28 cellular contexts compared by ENCODE assay signal in the genomic region with DNA sequence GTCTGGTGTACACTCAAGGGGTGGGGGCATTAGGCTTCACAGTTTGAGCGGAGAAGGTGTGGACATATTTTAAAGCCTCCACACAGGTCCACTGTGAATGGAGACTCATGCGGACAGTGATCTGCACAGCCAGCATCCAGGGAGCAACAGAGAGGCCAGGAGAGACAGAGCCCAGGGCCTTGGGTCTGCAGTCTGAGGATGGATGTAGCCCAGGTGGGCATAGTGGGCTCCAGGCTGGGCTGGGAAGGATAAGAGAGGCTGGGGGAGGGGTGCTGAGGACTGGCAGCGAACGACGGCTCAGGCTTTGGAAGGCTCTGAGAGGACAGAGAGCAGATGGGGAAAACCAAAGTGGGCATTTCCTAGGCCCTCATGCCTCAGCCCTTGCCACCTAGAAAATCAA.
"Had no signal": no experiment of that assay in that cellular context is flagged by ENCODE, and none has a peak within 500 bp of the region (broad histone marks: within the 10 kb centered on the region; RNA-seq: fewer than 3 reads in every experiment).

No MANE protein-coding gene starts in this region.

- H3K4me1 Mint-ChIP-seq: endodermal cell, neural crest cell, WTC11 had no signal

- H3K36me3 Mint-ChIP-seq: activated naive CD8-positive, alpha-beta T cell treated with anti-CD3 and anti-CD28 coated beads, Interleukin-2, amount 10 ng/mL, durations not matched to agents 7 days and 5 days; naive thymus-derived CD8-positive, alpha-beta T cell; WTC11 had no signal

- H3K27me3 ChIP-seq: ascending aorta, brain microvascular endothelial cell, right lobe of liver, testis, vagina had no signal

- DNase-seq: activated CD4-positive, alpha-beta T cell treated with anti-CD3 and anti-CD28 coated beads for 1 hour; activated naive CD4-positive, alpha-beta T cell treated with Interleukin-2 at 50 U/mL for 16 hours; activated naive CD8-positive, alpha-beta T cell treated with anti-CD3 and anti-CD28 coated beads, Interleukin-2, amount 10 ng/mL, durations not matched to agents 7 days and 5 days; activated T-cell treated with anti-CD3 and anti-CD28 coated beads, Interleukin-2, amount 50 U/mL, for 48 hours; brain microvascular endothelial cell; central memory CD4-positive, alpha-beta T cell; endodermal cell; foreskin keratinocyte; heart right ventricle; kidney glomerular epithelial cell; left lung; lower lobe of right lung; mesenchymal stem cell; naive thymus-derived CD8-positive, alpha-beta T cell; nucleus accumbens; stimulated activated CD4-positive, alpha-beta T cell treated with anti-CD3 and anti-CD28 coated beads, Interleukin-2, amount 100 ng/mL, for 48 hours; stimulated activated naive CD4-positive, alpha-beta T cell treated with Interleukin-2 at 50 U/mL for 16 hours; T-helper 17 cell; T1000; testis; trophoblast cell had no signal

- H3K4me3 Mint-ChIP-seq: activated naive CD8-positive, alpha-beta T cell treated with anti-CD3 and anti-CD28 coated beads, Interleukin-2, amount 10 ng/mL, durations not matched to agents 7 days and 5 days; endodermal cell; naive thymus-derived CD8-positive, alpha-beta T cell; neural crest cell; T-helper 17 cell; WTC11 had no signal

- H3K27ac Mint-ChIP-seq: activated naive CD8-positive, alpha-beta T cell treated with anti-CD3 and anti-CD28 coated beads, Interleukin-2, amount 10 ng/mL, durations not matched to agents 7 days and 5 days; activated T-helper 2 cell treated with anti-CD3 and anti-CD28 coated beads, Interferon-gamma antibody, Interleukin-2, Interleukin-4, amounts not matched to agents 10 μg/mL and 5 μg/mL and 100 μg/mL, durations not matched to agents 14 hours and 24 hours and 36 hours; endodermal cell; naive thymus-derived CD8-positive, alpha-beta T cell; T-helper 17 cell; WTC11 had no signal

- ATAC-seq: esophagus mucosa; heart right ventricle; left lung; lower lobe of right lung; naive thymus-derived CD8-positive, alpha-beta T cell; right lobe of liver; T-helper 17 cell; WTC11 had no signal

- H3K9me3 Mint-ChIP-seq: activated naive CD8-positive, alpha-beta T cell treated with anti-CD3 and anti-CD28 coated beads, Interleukin-2, amount 10 ng/mL, durations not matched to agents 7 days and 5 days; activated T-helper 2 cell treated with anti-CD3 and anti-CD28 coated beads, Interferon-gamma antibody, Interleukin-2, Interleukin-4, amounts not matched to agents 10 μg/mL and 5 μg/mL and 100 μg/mL, durations not matched to agents 14 hours and 24 hours and 36 hours; endodermal cell; naive thymus-derived CD8-positive, alpha-beta T cell; WTC11 had no signal

- H3K36me3 ChIP-seq: ascending aorta, brain microvascular endothelial cell, heart right ventricle, left lung, lower lobe of right lung, right lobe of liver, vagina had no signal

- H3K9me3 ChIP-seq: ascending aorta, lower lobe of right lung, right lobe of liver, testis, vagina had no signal

- H3K4me3 ChIP-seq: ascending aorta, heart right ventricle, left lung, lower lobe of right lung, right lobe of liver, testis, vagina had no signal

- H3K27ac ChIP-seq: ascending aorta, brain microvascular endothelial cell, foreskin keratinocyte, heart right ventricle, left lung, lower lobe of right lung, right lobe of liver, testis, vagina had no signal

- H3K4me1 ChIP-seq: ascending aorta, foreskin keratinocyte, heart right ventricle, left lung, lower lobe of right lung, right lobe of liver, testis, vagina had no signal
